ENCODE assay signal across 1 cellular context in the genomic region with DNA sequence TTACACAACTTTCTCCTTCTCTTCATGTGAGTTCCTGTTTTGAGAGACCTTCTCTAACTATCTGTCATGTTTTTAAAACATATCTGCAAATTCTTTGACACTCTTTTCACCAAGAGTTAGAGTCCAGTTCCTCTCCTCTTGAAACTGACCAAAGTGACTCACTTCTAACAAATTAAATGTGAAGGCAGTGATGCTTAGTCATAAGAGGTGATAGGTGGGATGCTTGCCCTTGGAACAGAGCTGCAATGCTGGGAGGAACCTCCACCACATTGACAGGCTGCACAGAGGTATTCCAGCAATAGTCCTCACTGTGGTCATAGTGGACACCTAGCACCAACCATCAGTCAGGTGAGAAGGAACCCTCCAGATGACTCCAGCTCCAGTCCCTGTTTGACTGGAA.
TF ChIP-seq lines count a peak whose summit lies in the region.

No MANE protein-coding gene starts in this region.

TF ChIP-seq in IMR-90, 13 proteins besides CTCF, POLR2A, EP300 and RAD21:
- TF ChIP-seq MXI1 (IDR thresholded peaks at IDR 0.05; ENCODE audit: borderline replicate concordance, low read depth, low read length) (no peak), MAZ (IDR thresholded peaks at IDR 0.05; ENCODE audit: borderline replicate concordance, low read depth, low read length) (no peak), FOS (IDR thresholded peaks at IDR 0.05; ENCODE audit: low read depth, low read length) (0 out of 2 replicates have a peak, but pooled peaks have one; percentile 14), NFE2L2 (IDR thresholded peaks at IDR 0.05; ENCODE audit: low read depth, low read length) (no peak), ELK1 (IDR thresholded peaks at IDR 0.05; ENCODE audit: borderline replicate concordance, low read depth, low read length) (no peak), RFX5 (IDR thresholded peaks at IDR 0.05; ENCODE audit: low read depth, low read length) (no peak), RCOR1 (IDR thresholded peaks at IDR 0.05; ENCODE audit: insufficient replicate concordance, low read length) (no peak)
